In the genomic region with DNA sequence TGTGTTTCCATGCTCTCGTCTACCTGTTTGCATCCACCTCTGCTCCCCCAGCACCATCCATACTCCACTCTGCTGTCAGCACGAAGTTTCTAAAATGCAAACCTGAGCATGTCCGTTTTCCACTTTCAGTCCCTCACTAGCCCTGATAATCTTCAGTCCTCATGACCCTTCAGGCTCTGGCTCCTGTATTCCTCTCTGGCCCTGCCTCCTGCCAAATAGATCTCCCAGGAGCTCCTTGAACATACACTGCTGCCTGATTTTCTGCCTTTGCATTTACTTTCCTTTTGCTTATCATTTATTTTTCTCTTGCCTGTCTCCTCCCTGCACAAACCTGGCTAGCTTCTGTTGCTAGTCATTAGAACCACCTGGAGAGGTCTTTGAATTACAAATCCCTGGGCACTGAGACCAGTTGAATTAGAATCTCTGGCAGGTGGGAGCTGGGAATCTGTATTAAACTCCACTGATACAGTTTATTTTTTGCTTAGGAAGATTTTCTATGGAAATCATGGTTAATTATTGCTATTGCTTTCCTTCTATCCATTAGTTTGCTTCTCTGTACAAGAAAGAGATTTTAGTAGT, we compare ENCODE assay signal across 19 cellular contexts. TPM values are rescaled to one million over a fixed set of nuclear protein-coding genes. Genes with fewer than 3 reads are reported as not detected.
DNase-seq lines count a peak whose midpoint lies in the region; ATAC-seq, FAIRE-seq and TF ChIP-seq lines count a peak whose summit lies in the region.
"Had no signal": no experiment of that assay in that cellular context is flagged by ENCODE, and none has a peak within 500 bp of the region (broad histone marks: within the 10 kb centered on the region; RNA-seq: fewer than 3 reads in every experiment).

No MANE protein-coding gene starts in this region.

- H3K79me2 ChIP-seq in GM12878 (ENCODE audit: control insufficient read depth, insufficient read depth, low read length): no peaks in the 10 kb centered on the region

- CTCF ChIA-PET in HEK293 (lab: Yijun Ruan, JAX): no interaction called here
- CTCF ChIA-PET in GM12878 (lab: Yijun Ruan, JAX): interaction anchor here (0.5 to 1.2 kb wide), 5 partner anchors 10 to 146 kb away, joined by 3 to 5 read pairs (median 3); no protein-coding TSS in a partner anchor

- H3K36me3 ChIP-seq in HEK293 (ENCODE audit: control insufficient read depth in 2 of 2, insufficient read depth in 1 of 2, low read length in 2 of 2) (no peaks in the 10 kb centered on the region), GM12878 (ENCODE audit: control insufficient read depth in 2 of 2, insufficient read depth in 2 of 2, low read length in 1 of 2) (no peaks in the 10 kb centered on the region), pancreas (no peaks in the 10 kb centered on the region)
- H3K36me3 ChIP-seq: BLaER1, MG63 had no signal

- H3K4me1 ChIP-seq in HEK293 (ENCODE audit: control insufficient read depth, insufficient read depth, low read length) (peaks cover 17% of the 10 kb centered on the region), GM12878 (ENCODE audit: control insufficient read depth, insufficient read depth, low read length) (no peaks in the 10 kb centered on the region), pancreas (peaks cover 22 to 37% (median 27%) of the 10 kb centered on the region in 3 donors)
- H3K4me1 ChIP-seq: BLaER1 had no signal

- DNase-seq in NCI-H2171 (lab: John Stamatoyannopoulos, UW): peak; percentile 3
- no peak for DNase-seq in GM12878 (ENCODE audit: low read depth, low spot score)
- DNase-seq in pancreas: no peak
- DNase-seq in KG1 (lab: John Stamatoyannopoulos, UW): no peak
- DNase-seq: DMS53, GOT3, MG63, NCI-H1092 treated with DMSO at 0.1 percent for 48 hours, NCI-H1930, NCI-H2227 treated with DMSO at 0.1 percent for 48 hours, NCI-H524 treated with DMSO at 0.1 percent for 48 hours, Right ventricle myocardium superior, SK-N-SH, T-helper 1 cell had no signal

- POLR2A ChIA-PET in HEK293 (lab: Yijun Ruan, JAX) (no interaction called here), GM12878 (lab: Charles Lee) (interaction anchor here (1.5 kb wide), 1 partner anchor 19 kb away, joined by 4 read pairs; no protein-coding TSS in a partner anchor)

- no peak for TF ChIP-seq EP300 in GM12878 (IDR thresholded peaks at IDR 0.05; ENCODE audit: borderline replicate concordance in 1 of 2, control insufficient read depth in 1 of 2, low read depth in 2 of 2, low read length in 2 of 2)

- H3K27ac ChIP-seq in HEK293 (ENCODE audit: extremely low read depth, low read depth, low read length) (no peak overlapping the region), GM12878 (ENCODE audit: control insufficient read depth, insufficient read depth) (no peak overlapping the region), pancreas (no peak overlapping the region)
- H3K27ac ChIP-seq: BLaER1, KMS-11 had no signal

- no peaks in the 10 kb centered on the region for H3K9me3 ChIP-seq in HEK293 (ENCODE audit: control insufficient read depth, insufficient read depth, low read depth, low read length)
- no peaks in the 10 kb centered on the region for H3K9me3 ChIP-seq in GM12878 (replicated peaks; ENCODE audit: control insufficient read depth, insufficient read depth, low read length)
- no peaks in the 10 kb centered on the region for H3K9me3 ChIP-seq in pancreas
- H3K9me3 ChIP-seq: BLaER1, MG63, SK-N-SH had no signal

- no peak overlapping the region for H3K4me2 ChIP-seq in GM12878 (ENCODE audit: control insufficient read depth, insufficient read depth)
- H3K4me2 ChIP-seq: BLaER1, KMS-11, SK-N-SH had no signal

- SMC1A ChIA-PET in GM12878 (lab: Charles Lee; ENCODE audit: uncharacterized antibody, unreplicated experiment): interaction anchor here (1.7 kb wide), 1 partner anchor 29 kb away, joined by 4 read pairs; no protein-coding TSS in a partner anchor

- FAIRE-seq in GM12878 (lab: Jason Lieb, UNC): no peak
- FAIRE-seq in pancreas (lab: Jason Lieb, UNC): no peak

- H3K9ac ChIP-seq in GM12878 (ENCODE audit: control insufficient read depth, insufficient read depth, low read length): no peak overlapping the region
- H3K9ac ChIP-seq: BLaER1, KMS-11, SK-N-SH had no signal

- ATAC-seq in GM12878: peak; percentile 47
- peak in 3 of 4 donors; percentile 26 to 64 (median 59) for ATAC-seq in pancreas
- ATAC-seq in GM18498 (IDR thresholded peaks at IDR 0.05; ENCODE audit: unreplicated experiment): no peak
- no peak for ATAC-seq in GM21786 (IDR thresholded peaks at IDR 0.05; ENCODE audit: unreplicated experiment)

- TF ChIP-seq CTCF in HEK293 (tag by site-specific recombination; IDR thresholded peaks at IDR 0.05): no peak
- TF ChIP-seq CTCF in GM12878 (IDR thresholded peaks at IDR 0.05 in 2 of 3, conservative IDR thresholded peaks at IDR 0.05 in 1 of 3; ENCODE audit: control insufficient read depth in 2 of 3, extremely low read depth in 1 of 3, insufficient read depth in 1 of 3, low read depth in 3 of 3, low read length in 3 of 3): no peak
- TF ChIP-seq CTCF in pancreas (IDR thresholded peaks at IDR 0.05): no peak

- H2AFZ ChIP-seq in GM12878 (ENCODE audit: control insufficient read depth, low read depth, low read length): 0 out of 2 replicates have a peak overlapping the region, but pooled peaks have one; percentile 33

- WGBS in GM12878 (ENCODE audit: insufficient coverage, insufficient replicate concordance, low lambda C conversion rate, missing lambda C conversion rate): 44% methylated on average over 3 of the region's 3 CpGs
- 36 to 38% methylated on average over 3 of the region's 3 CpGs for WGBS in pancreas, 2 donors

- in situ Hi-C loops in GM12878 (cut with MboI): no loop called here

- RAD21 ChIA-PET in GM12878 (lab: Charles Lee; ENCODE audit: unreplicated experiment): no interaction called here

- no peak for TF ChIP-seq POLR2A in GM12878 (IDR thresholded peaks at IDR 0.05; ENCODE audit: low read depth, low read length)

- H3K4me3 ChIP-seq in HEK293 (ENCODE audit: low read depth, low read length) (no peak overlapping the region), GM12878 (no peak overlapping the region), pancreas (no peak overlapping the region)
- H3K4me3 ChIP-seq: BLaER1, MG63 had no signal

- TF ChIP-seq RAD21 in GM12878 (IDR thresholded peaks at IDR 0.05; ENCODE audit: insufficient read depth, low read depth, low read length): no peak

- no peaks in the 10 kb centered on the region for H4K20me1 ChIP-seq in GM12878 (ENCODE audit: control insufficient read depth, insufficient read depth)
- H4K20me1 ChIP-seq: BLaER1 had no signal

- no TSS peak for BruUV-seq in GM12878 (replicated peaks; lab: Mats Ljungman, UMichigan)

- H3K27me3 ChIP-seq in GM12878 (replicated peaks in 1 of 2; ENCODE audit: control insufficient read depth in 2 of 2, insufficient read depth in 2 of 2, low read length in 1 of 2) (no peaks in the 10 kb centered on the region), pancreas (no peaks in the 10 kb centered on the region)
- H3K27me3 ChIP-seq: BLaER1, MG63 had no signal

- intact Hi-C loops in GM12878 (cut with micrococcal nuclease; ENCODE audit: unreplicated experiment) (no loop called here), pancreas (cut with DNase I) (no loop called here)

TF ChIP-seq in HEK293, 187 proteins besides CTCF, POLR2A, EP300 and RAD21 (continues in another document):
- TF ChIP-seq, protein P1, sequence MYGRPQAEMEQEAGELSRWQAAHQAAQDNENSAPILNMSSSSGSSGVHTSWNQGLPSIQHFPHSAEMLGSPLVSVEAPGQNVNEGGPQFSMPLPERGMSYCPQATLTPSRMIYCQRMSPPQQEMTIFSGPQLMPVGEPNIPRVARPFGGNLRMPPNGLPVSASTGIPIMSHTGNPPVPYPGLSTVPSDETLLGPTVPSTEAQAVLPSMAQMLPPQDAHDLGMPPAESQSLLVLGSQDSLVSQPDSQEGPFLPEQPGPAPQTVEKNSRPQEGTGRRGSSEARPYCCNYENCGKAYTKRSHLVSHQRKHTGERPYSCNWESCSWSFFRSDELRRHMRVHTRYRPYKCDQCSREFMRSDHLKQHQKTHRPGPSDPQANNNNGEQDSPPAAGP (tag by site-specific recombination; IDR thresholded peaks at IDR 0.05): no peak
- no peak for TF ChIP-seq ZNF670 (tag by site-specific recombination; IDR thresholded peaks at IDR 0.05; ENCODE audit: low read depth)

TF ChIP-seq in GM12878, 131 proteins besides CTCF, POLR2A, EP300 and RAD21 (continues in another document):
- TF ChIP-seq NFYA (IDR thresholded peaks at IDR 0.05; ENCODE audit: borderline replicate concordance, low read depth, low read length) (no peak), NR2C1 (IDR thresholded peaks at IDR 0.05) (no peak), BCL11A (IDR thresholded peaks at IDR 0.05; ENCODE audit: low read depth, low read length) (no peak), TCF7 (IDR thresholded peaks at IDR 0.05; ENCODE audit: borderline replicate concordance) (no peak)
- TF ChIP-seq, protein P2, sequence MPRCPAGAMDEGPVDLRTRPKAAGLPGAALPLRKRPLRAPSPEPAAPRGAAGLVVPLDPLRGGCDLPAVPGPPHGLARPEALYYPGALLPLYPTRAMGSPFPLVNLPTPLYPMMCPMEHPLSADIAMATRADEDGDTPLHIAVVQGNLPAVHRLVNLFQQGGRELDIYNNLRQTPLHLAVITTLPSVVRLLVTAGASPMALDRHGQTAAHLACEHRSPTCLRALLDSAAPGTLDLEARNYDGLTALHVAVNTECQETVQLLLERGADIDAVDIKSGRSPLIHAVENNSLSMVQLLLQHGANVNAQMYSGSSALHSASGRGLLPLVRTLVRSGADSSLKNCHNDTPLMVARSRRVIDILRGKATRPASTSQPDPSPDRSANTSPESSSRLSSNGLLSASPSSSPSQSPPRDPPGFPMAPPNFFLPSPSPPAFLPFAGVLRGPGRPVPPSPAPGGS (IDR thresholded peaks at IDR 0.05; ENCODE audit: borderline replicate concordance, insufficient read depth, low read depth, low read length, poor library complexity, severe bottlenecking): no peak

RNA-seq across cellular contexts. Expression of a gene that starts 18.5 kb away (rescaled TPM):
- 26.1 TPM in 2 replicates for total RNA-seq in GM12878 (2013; cell fraction: nucleolus; rRNA removed)
- total RNA-seq in GM12878 (2014; rRNA removed) (0.23 and 0.38 TPM in 2 replicates), GM12878 (2014; rRNA removed; fragmentation: Illumina TruSeq; extraction: Trizol) (0.18 and 0.22 TPM in 2 replicates), GM12878 (2021) (0.15 and 0.19 TPM in 2 replicates), pancreas (10 to 100 TPM; 18.2 to 36.2 (median 27.9) TPM)
- polyA plus RNA-seq in GM12878 (2011; ENCODE audit: low read depth): 0.34 TPM
- polyA plus RNA-seq in GM12878 (2011; rRNA removed) (0.72 TPM in 2 replicates), GM12878 (2014; fragmentation: Illumina TruSeq; extraction: Trizol) (0.10 and 0.54 TPM in 2 replicates), GM12878 (2014; fragmentation: Nextera tagmentation; extraction: Ambion mirVana) (not detected), GM12878 (2014; rRNA removed) (0.10 and 0.16 TPM in 2 replicates), GM12878 (2016; fragmentation: Nextera tagmentation; extraction: Ambion mirVana) (under 1 TPM; 0.43 to 0.60 TPM), pancreas (10 to 100 TPM; 14.9 to 20.3 TPM)
- polyA plus RNA-seq in GM12878 (2011; cell fraction: cytosol; rRNA removed): 0.48 and 0.50 TPM in 2 replicates
- 1.4 and 1.6 TPM in 2 replicates for polyA plus RNA-seq in GM12878 (2011; cell fraction: nucleus; rRNA removed)
- 0.31 and 0.81 TPM in 2 replicates for polyA plus RNA-seq in GM12878 (2012)
- 3.4 and 3.7 TPM in 2 replicates for polyA minus RNA-seq in GM12878 (2011; rRNA and poly(A)+ RNA removed)
- 0.83 and 2.7 TPM in 2 replicates for polyA minus RNA-seq in GM12878 (2011; cell fraction: cytosol; rRNA and poly(A)+ RNA removed)
- polyA minus RNA-seq in GM12878 (2011; cell fraction: nucleus; rRNA and poly(A)+ RNA removed): 5.8 and 7.5 TPM in 2 replicates

Comparison
In these comparisons a context has a peak if more than half of its experiments do, and no peak if none do; other contexts are left out.
1. ATAC-seq: peak in GM12878 (single experiment) and pancreas (3 of 4); none in GM18498 (single experiment) and GM21786 (single experiment).